ENCODE assay signal across 27 cellular contexts in the genomic region with DNA sequence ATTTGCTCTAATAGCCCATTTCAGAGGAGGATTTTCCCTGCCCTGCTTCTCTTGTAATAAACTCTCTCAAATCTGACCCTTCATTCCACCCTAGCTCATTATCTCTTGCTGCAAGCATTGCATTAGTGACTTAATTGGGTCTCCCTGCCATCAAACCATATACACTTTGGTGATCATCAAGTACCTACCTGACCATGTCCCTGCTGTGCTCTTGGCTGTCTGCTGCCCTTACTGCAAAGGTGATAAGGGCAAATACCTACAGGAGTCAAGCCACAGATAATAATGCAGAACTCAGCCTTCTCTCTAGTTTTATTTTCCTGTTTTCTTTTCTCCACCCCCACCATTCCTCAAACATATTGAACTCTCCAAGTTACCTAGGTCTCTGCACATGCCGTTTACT.
"Had no signal": no experiment of that assay in that cellular context is flagged by ENCODE, and none has a peak within 500 bp of the region (broad histone marks: within the 10 kb centered on the region; RNA-seq: fewer than 3 reads in every experiment).

No MANE protein-coding gene starts in this region.

- ATAC-seq: activated T-helper 17 cell treated with anti-CD3 and anti-CD28 coated beads, Interleukin-2, amount 50 U/mL, for 72 hours; foreskin keratinocyte; left ventricle myocardium superior had no signal

- H3K27ac Mint-ChIP-seq: activated naive CD8-positive, alpha-beta T cell; activated T-cell treated with anti-CD3 and anti-CD28 coated beads, Interleukin-2, amount 50 U/mL, for 24 hours; activated T-helper 17 cell treated with anti-CD3 and anti-CD28 coated beads, Interleukin-2, amount 50 U/mL, for 72 hours; nephron; T-helper 2 cell treated with Interferon-gamma antibody and Interleukin-4, amounts not matched to agents 5 μg/mL and 100 μg/mL, for 36 hours; type B pancreatic cell had no signal

- H3K27me3 Mint-ChIP-seq: activated naive CD8-positive, alpha-beta T cell; activated T-cell treated with anti-CD3 and anti-CD28 coated beads, Interleukin-2, amount 50 U/mL, for 24 hours; activated T-helper 17 cell treated with anti-CD3 and anti-CD28 coated beads, Interleukin-2, amount 50 U/mL, for 72 hours; type B pancreatic cell had no signal

- H3K4me3 Mint-ChIP-seq: activated naive CD8-positive, alpha-beta T cell; activated T-cell treated with anti-CD3 and anti-CD28 coated beads, Interleukin-2, amount 50 U/mL, for 24 hours; activated T-helper 17 cell treated with anti-CD3 and anti-CD28 coated beads, Interleukin-2, amount 50 U/mL, for 72 hours; nephron; T-helper 2 cell treated with Interferon-gamma antibody and Interleukin-4, amounts not matched to agents 5 μg/mL and 100 μg/mL, for 36 hours; type B pancreatic cell had no signal

- H3K4me3 ChIP-seq: adrenal gland, ascending aorta, hepatocyte, ovary, prostate gland, thoracic aorta had no signal

- DNase-seq: activated CD4-positive, alpha-beta T cell treated with anti-CD3 and anti-CD28 coated beads, Interleukin-2, amount 50 U/mL, for 4 hours; activated CD8-positive, alpha-beta memory T cell treated with anti-CD3 and anti-CD28 coated beads for 24 hours; activated CD8-positive, alpha-beta memory T cell treated with anti-CD3 and anti-CD28 coated beads, Interleukin-2, amount 50 U/mL, for 4 hours; activated naive CD4-positive, alpha-beta T cell; activated T-cell treated with anti-CD3 and anti-CD28 coated beads, Interleukin-2, amount 50 U/mL, for 24 hours; adrenal gland; brain microvascular endothelial cell; caudate nucleus; dermis blood vessel endothelial cell; effector CD8-positive, alpha-beta T cell; foreskin keratinocyte; left ventricle myocardium superior; mammary epithelial cell; midbrain; ovary; stimulated activated CD4-positive, alpha-beta T cell treated with anti-CD3 and anti-CD28 coated beads, Interleukin-4, amount 100 ng/mL, for 1 hour; stimulated activated naive CD4-positive, alpha-beta T cell; WERI-Rb-1 had no signal

- H3K36me3 Mint-ChIP-seq: activated naive CD8-positive, alpha-beta T cell had no signal

- H3K4me1 Mint-ChIP-seq: activated T-helper 17 cell treated with anti-CD3 and anti-CD28 coated beads, Interleukin-2, amount 50 U/mL, for 72 hours had no signal

- H3K9me3 Mint-ChIP-seq: activated T-helper 17 cell treated with anti-CD3 and anti-CD28 coated beads, Interleukin-2, amount 50 U/mL, for 72 hours; nephron; T-helper 2 cell treated with Interferon-gamma antibody and Interleukin-4, amounts not matched to agents 5 μg/mL and 100 μg/mL, for 36 hours; type B pancreatic cell had no signal
